30 cellular contexts compared by ENCODE assay signal in genomic region chr22:38944653-38945052, GRCh38. TPM values are rescaled to one million over a fixed set of nuclear protein-coding genes. Genes with fewer than 3 reads are reported as not detected.
"Had no signal": no experiment of that assay in that cellular context is flagged by ENCODE, and none has a peak within 500 bp of the region (broad histone marks: within the 10 kb centered on the region; RNA-seq: fewer than 3 reads in every experiment).

No MANE protein-coding gene starts in this region.

- H3K27ac ChIP-seq: brain microvascular endothelial cell, heart left ventricle, testis, vagina, WERI-Rb-1 had no signal

- ATAC-seq: activated CD8-positive, alpha-beta T cell treated with anti-CD3 and anti-CD28 coated beads for 36 hours; effector memory CD8-positive, alpha-beta T cell; heart left ventricle; right cardiac atrium; SK-N-SH treated with all-trans-retinoic acid at 6 μM for 48 hours; T-helper 17 cell had no signal

- H3K9me3 Mint-ChIP-seq: activated CD4-positive, alpha-beta T cell treated with anti-CD3 and anti-CD28 coated beads, Interleukin-2, amount 10 ng/mL, durations not matched to agents 24 days and 14 days; activated CD8-positive, alpha-beta T cell treated with anti-CD3 and anti-CD28 coated beads for 36 hours; activated T-helper 1 cell treated with anti-CD3 and anti-CD28 coated beads, Interleukin-12 subunit alpha, Interleukin-12 subunit beta, Interleukin-2, Interleukin-4 antibody, amounts not matched to agents 30 ng/mL and 10 ng/mL and 1 ng/mL, durations not matched to agents 14 hours and 24 hours and 36 hours; effector memory CD8-positive, alpha-beta T cell had no signal

- H3K27ac Mint-ChIP-seq: activated CD4-positive, alpha-beta T cell treated with anti-CD3 and anti-CD28 coated beads, Interleukin-2, amount 10 ng/mL, durations not matched to agents 24 days and 14 days; activated CD8-positive, alpha-beta T cell treated with anti-CD3 and anti-CD28 coated beads for 36 hours; activated T-helper 1 cell treated with anti-CD3 and anti-CD28 coated beads, Interleukin-12 subunit alpha, Interleukin-12 subunit beta, Interleukin-2, Interleukin-4 antibody, amounts not matched to agents 30 ng/mL and 10 ng/mL and 1 ng/mL, durations not matched to agents 14 hours and 24 hours and 36 hours; effector memory CD8-positive, alpha-beta T cell; T-helper 17 cell had no signal

- H3K4me1 ChIP-seq: testis, vagina had no signal

- H3K27me3 ChIP-seq: testis, vagina had no signal

- H3K36me3 ChIP-seq: brain microvascular endothelial cell, heart left ventricle, vagina, WERI-Rb-1 had no signal

- H3K9me3 ChIP-seq: heart left ventricle, testis, vagina had no signal

- H3K4me3 ChIP-seq: heart left ventricle, testis, vagina had no signal

- DNase-seq: activated CD4-positive, alpha-beta T cell treated with anti-CD3 and anti-CD28 coated beads, Interleukin-2, amount 10 ng/mL, durations not matched to agents 24 days and 14 days; activated CD4-positive, CD25-positive, alpha-beta regulatory T cell treated with anti-CD3 and anti-CD28 coated beads, Interleukin-2, amount 50 U/mL, for 72 hours; activated CD8-positive, alpha-beta T cell treated with anti-CD3 and anti-CD28 coated beads for 36 hours; activated naive CD4-positive, alpha-beta T cell treated with anti-CD3 and anti-CD28 coated beads, Interleukin-2, amount 50 U/mL, for 16 hours; activated T-cell treated with anti-CD3 and anti-CD28 coated beads for 4 hours; amniotic stem cell; brain microvascular endothelial cell; cortex of kidney; effector memory CD8-positive, alpha-beta T cell; erythroblast; mammary epithelial cell; occipital lobe; right cardiac atrium; stimulated activated CD4-positive, alpha-beta T cell treated with anti-CD3 and anti-CD28 coated beads, Interleukin-2, amount 100 ng/mL, for 48 hours; stimulated activated naive CD4-positive, alpha-beta T cell treated with Interleukin-2 at 50 U/mL for 16 hours; T-helper 17 cell; T1000; testis; trophoblast cell; WERI-Rb-1 had no signal

- H3K4me3 Mint-ChIP-seq: activated CD8-positive, alpha-beta T cell treated with anti-CD3 and anti-CD28 coated beads for 36 hours; activated T-helper 1 cell treated with anti-CD3 and anti-CD28 coated beads, Interleukin-12 subunit alpha, Interleukin-12 subunit beta, Interleukin-2, Interleukin-4 antibody, amounts not matched to agents 30 ng/mL and 10 ng/mL and 1 ng/mL, durations not matched to agents 14 hours and 24 hours and 36 hours; effector memory CD8-positive, alpha-beta T cell; T-helper 17 cell had no signal

RNA-seq across cellular contexts. Expression of gene APOBEC3A, which starts 12.8 kb away (rescaled TPM):
- total RNA-seq: activated CD4-positive, alpha-beta T cell treated with anti-CD3 and anti-CD28 coated beads, Interleukin-2, amount 10 ng/mL, durations not matched to agents 24 days and 14 days; activated CD8-positive, alpha-beta T cell treated with anti-CD3 and anti-CD28 coated beads for 36 hours; activated T-helper 1 cell treated with anti-CD3 and anti-CD28 coated beads, Interleukin-12 subunit alpha, Interleukin-12 subunit beta, Interleukin-2, Interleukin-4 antibody, amounts not matched to agents 30 ng/mL and 10 ng/mL and 1 ng/mL, durations not matched to agents 14 hours and 24 hours and 36 hours; astrocyte; cerebellum; fibroblast of lung; fibroblast of villous mesenchyme; mammary epithelial cell; mucosa of gallbladder; occipital lobe; vagina had no signal
- polyA plus RNA-seq: fibroblast of lung, mammary epithelial cell, neural cell had no signal

RNA-seq across cellular contexts. Expression of gene APOBEC3B, which starts 37.5 kb away (rescaled TPM):
- total RNA-seq: cerebellum, occipital lobe, vagina had no signal
- polyA plus RNA-seq: neural cell had no signal
